Comparison of ENCODE assay signal across 16 cellular contexts in genomic region chr14:54614296-54614695, GRCh38. TPM values are rescaled to one million over a fixed set of nuclear protein-coding genes. Genes with fewer than 3 reads are reported as not detected.
DNase-seq lines count a peak whose midpoint lies in the region; ATAC-seq lines count a peak whose summit lies in the region.
"Had no signal": no experiment of that assay in that cellular context is flagged by ENCODE, and none has a peak within 500 bp of the region (broad histone marks: within the 10 kb centered on the region; RNA-seq: fewer than 3 reads in every experiment).

No MANE protein-coding gene starts in this region.

- no peak overlapping the region for H3K4me3 ChIP-seq in BLaER1 treated with 17β-estradiol and CSF1 and Interleukin-3, amounts not matched to agents 10 nM and 100 nM
- H3K4me3 ChIP-seq in Karpas-422 (ENCODE audit: low read length) (no peak overlapping the region), SJSA1 (no peak overlapping the region)
- H3K4me3 ChIP-seq: GM12878, GM23338 had no signal

- H3K9ac ChIP-seq in BLaER1 treated with 17β-estradiol and CSF1 and Interleukin-3, amounts not matched to agents 10 nM and 100 nM: no peak overlapping the region
- no peak overlapping the region for H3K9ac ChIP-seq in Karpas-422 (ENCODE audit: low read length)

- H3K9me3 ChIP-seq in BLaER1 treated with 17β-estradiol and CSF1 and Interleukin-3, amounts not matched to agents 10 nM and 100 nM (replicated peaks in 1 of 11): peaks cover 0 to 2% (median 0%) of the 10 kb centered on the region in 11 experiments; a peak in 8 of 22 replicates
- no peaks in the 10 kb centered on the region for H3K9me3 ChIP-seq in Karpas-422 (ENCODE audit: low read length)
- no peaks in the 10 kb centered on the region for H3K9me3 ChIP-seq in SJSA1 (replicated peaks)

- peaks cover 0 to 17% (median 5%) of the 10 kb centered on the region in 11 experiments; a peak in 8 of 22 replicates for H3K36me3 ChIP-seq in BLaER1 treated with 17β-estradiol and CSF1 and Interleukin-3, amounts not matched to agents 10 nM and 100 nM
- H3K36me3 ChIP-seq in Karpas-422 (ENCODE audit: insufficient read depth, low read length) (peaks cover 74% of the 10 kb centered on the region), SJSA1 (peaks cover 11% of the 10 kb centered on the region; the same call in 1 of the 2 replicates)

- H3K79me2 ChIP-seq in Karpas-422 (ENCODE audit: low read length): peaks cover 99% of the 10 kb centered on the region

- H3K4me2 ChIP-seq in BLaER1 treated with 17β-estradiol and CSF1 and Interleukin-3, amounts not matched to agents 10 nM and 100 nM: peak overlapping the region in 10 of 11 experiments; percentile 6 to 64 (median 52); a peak in 19 of 22 replicates
- H3K4me2 ChIP-seq in Karpas-422 (ENCODE audit: low read depth, low read length, poor library complexity, severe bottlenecking): no peak overlapping the region
- H3K4me2 ChIP-seq: GM23338 had no signal

- H3K27me3 ChIP-seq in BLaER1 treated with 17β-estradiol and CSF1 and Interleukin-3, amounts not matched to agents 10 nM and 100 nM: no peaks in the 10 kb centered on the region
- H3K27me3 ChIP-seq in Karpas-422 (ENCODE audit: low read length): no peaks in the 10 kb centered on the region
- H3K27me3 ChIP-seq in SJSA1 (replicated peaks): no peaks in the 10 kb centered on the region

- H3K9me2 ChIP-seq in Karpas-422 (replicated peaks; ENCODE audit: insufficient read depth, low read length): no peaks in the 10 kb centered on the region

- DNase-seq in Karpas-422 (no peak), SJSA1 (ENCODE audit: low read depth in 1 of 2, low spot score in 2 of 2) (no peak), kidney tubule cell (ENCODE audit: low spot score) (no peak)
- DNase-seq: C1 segment of cervical spinal cord; Calu3; CD4-positive, alpha-beta memory T cell; DMS79; EL; GDM1; H9 had no signal

- no peak overlapping the region for H3K27ac ChIP-seq in BLaER1 treated with 17β-estradiol and CSF1 and Interleukin-3, amounts not matched to agents 10 nM and 100 nM
- H3K27ac ChIP-seq in Karpas-422 (ENCODE audit: low read length) (peak overlapping the region; percentile 12; the same call in 1 of the 2 replicates), SJSA1 (0 out of 2 replicates have a peak overlapping the region, but pooled peaks have one; percentile 6)

- ATAC-seq in GM18858 (IDR thresholded peaks at IDR 0.05; ENCODE audit: unreplicated experiment) (no peak), HG03139 (IDR thresholded peaks at IDR 0.05; ENCODE audit: unreplicated experiment) (no peak)
- ATAC-seq: GM12878, GM23338, HCT116 had no signal

- H2AFZ ChIP-seq in Karpas-422 (ENCODE audit: low read length): no peak overlapping the region
- H2AFZ ChIP-seq: GM23338 had no signal

- H4K20me1 ChIP-seq in BLaER1 treated with 17β-estradiol and CSF1 and Interleukin-3, amounts not matched to agents 10 nM and 100 nM: peaks cover 0 to 31% (median 0%) of the 10 kb centered on the region in 11 experiments; a peak in 5 of 22 replicates
- no peaks in the 10 kb centered on the region for H4K20me1 ChIP-seq in Karpas-422 (ENCODE audit: insufficient read depth, low read depth, low read length)

- peaks cover 5 to 28% (median 16%) of the 10 kb centered on the region in 10 experiments; a peak in 18 of 20 replicates for H3K4me1 ChIP-seq in BLaER1 treated with 17β-estradiol and CSF1 and Interleukin-3, amounts not matched to agents 10 nM and 100 nM
- H3K4me1 ChIP-seq in Karpas-422 (ENCODE audit: low read length): peaks cover 43% of the 10 kb centered on the region
- H3K4me1 ChIP-seq in SJSA1 (replicated peaks): peaks cover 36% of the 10 kb centered on the region

RNA-seq across cellular contexts. Expression of gene SAMD4A, which starts 47.4 kb away (rescaled TPM):
- total RNA-seq in Karpas-422 (2014; rRNA removed; shearing (Covaris generic); ENCODE audit: low replicate concordance): 77.2 and 94.7 TPM in 2 replicates
- total RNA-seq in SJSA1 (2014; rRNA removed; shearing (Covaris generic)): 22.5 and 31.6 TPM in 2 replicates

Comparison
In these comparisons a context has a peak if more than half of its experiments do, and no peak if none do; other contexts are left out.
1. H3K27ac ChIP-seq: peak in Karpas-422 (single experiment) and SJSA1 (single experiment); none in BLaER1 treated with 17β-estradiol and CSF1 and Interleukin-3, amounts not matched to agents 10 nM and 100 nM (0 of 11).